ENCODE assay signal across 2 cellular contexts in genomic region chr3:129929383-129929782, GRCh38.
A peak's percentile ranks its signal among the peaks of the same experiment; 100 is the strongest.
TF ChIP-seq lines count a peak whose summit lies in the region.

No MANE protein-coding gene starts in this region.

TF ChIP-seq in HEK293, 187 proteins besides CTCF, POLR2A, EP300 and RAD21:
- TF ChIP-seq ZNF488 (tag by site-specific recombination; IDR thresholded peaks at IDR 0.05) (no peak), ZNF776 (tag by site-specific recombination; IDR thresholded peaks at IDR 0.05; ENCODE audit: borderline replicate concordance) (no peak), ZBTB48 (tag by site-specific recombination; IDR thresholded peaks at IDR 0.05) (no peak), ZNF791 (tag by site-specific recombination; IDR thresholded peaks at IDR 0.05) (peak; percentile 99), YY2 (tag by site-specific recombination; IDR thresholded peaks at IDR 0.05) (no peak), SETDB1 (IDR thresholded peaks at IDR 0.05; ENCODE audit: insufficient read length, low read length) (peak; percentile 91), SCRT2 (tag by site-specific recombination; IDR thresholded peaks at IDR 0.05) (0 out of 2 replicates have a peak, but pooled peaks have one; percentile 20), ZNF48 (tag by site-specific recombination; IDR thresholded peaks at IDR 0.05) (no peak), TRIM28 (IDR thresholded peaks at IDR 0.05; ENCODE audit: borderline replicate concordance, low read length) (peak; percentile 95), ZNF211 (tag by site-specific recombination; IDR thresholded peaks at IDR 0.05; ENCODE audit: low read depth) (no peak), ZBTB17 (tag by site-specific recombination; IDR thresholded peaks at IDR 0.05) (no peak), ZNF280D (tag by site-specific recombination; IDR thresholded peaks at IDR 0.05) (0 out of 2 replicates have a peak, but pooled peaks have one; percentile 10)

TF ChIP-seq in K562, 482 proteins besides CTCF, POLR2A, EP300 and RAD21:
- TF ChIP-seq TRIM28 (IDR thresholded peaks at IDR 0.05) (peak; percentile 81), TRIM24 (IDR thresholded peaks at IDR 0.05) (0 out of 4 replicates have a peak, but pooled peaks of 1 of the 2 experiments have one; percentile 29), CBX5 (IDR thresholded peaks at IDR 0.05; ENCODE audit: borderline replicate concordance, low read depth) (peak; percentile 74; the same call in 1 of the 2 replicates), CBX3 (IDR thresholded peaks at IDR 0.05; ENCODE audit: borderline replicate concordance in 1 of 2, low read length in 2 of 2) (peak in 1 of 2 experiments; percentile 74; a peak in 2 of 3 replicates), PTTG1 (tag; IDR thresholded peaks at IDR 0.05; ENCODE audit: low read depth) (no peak)
